In the genomic region with DNA sequence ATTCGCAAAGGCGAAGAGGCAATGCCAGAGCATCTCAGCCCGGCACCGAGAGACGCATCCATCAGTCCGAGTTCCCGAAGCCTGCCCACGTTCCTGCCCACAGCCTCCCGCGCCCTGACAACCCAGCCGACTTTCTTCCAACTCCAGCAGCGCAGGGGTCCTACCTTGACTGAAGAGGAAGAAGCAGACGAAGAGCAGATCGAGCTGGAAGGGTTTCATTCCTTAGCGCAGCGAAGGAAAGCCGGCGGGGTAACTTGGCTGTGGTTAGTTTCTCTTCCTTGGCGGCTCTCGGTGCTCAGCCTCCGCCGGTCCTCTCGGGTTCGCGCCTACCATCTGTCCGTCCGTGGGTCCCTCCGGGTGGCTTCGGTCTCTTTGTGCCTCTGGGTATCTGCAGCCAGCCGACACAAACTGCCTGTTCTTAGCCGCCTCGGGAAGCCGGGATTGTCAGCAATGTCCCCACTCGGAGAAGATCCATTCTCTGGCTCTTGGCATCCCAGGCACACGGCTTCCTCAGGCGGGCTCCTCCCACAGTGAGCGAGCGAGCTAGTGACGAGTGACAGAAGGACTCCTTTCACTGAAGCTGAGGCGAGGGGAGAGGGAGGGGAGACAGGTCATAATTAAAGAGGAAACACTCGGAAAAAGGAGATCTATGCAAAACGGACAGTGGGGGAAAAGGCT, we compare ENCODE assay signal across 9 cellular contexts. TPM values are rescaled to one million over a fixed set of nuclear protein-coding genes. Genes with fewer than 3 reads are reported as not detected.
DNase-seq lines count a peak whose midpoint lies in the region; ATAC-seq and TF ChIP-seq lines count a peak whose summit lies in the region.
"Had no signal": no experiment of that assay in that cellular context is flagged by ENCODE, and none has a peak within 500 bp of the region (broad histone marks: within the 10 kb centered on the region; RNA-seq: fewer than 3 reads in every experiment).

Gene KIRREL3, minus strand, starts transcription at position 480 of the 678 bp plus-strand sequence.

- no peaks in the 10 kb centered on the region for H3K36me3 ChIP-seq in HEK293 (ENCODE audit: control insufficient read depth in 2 of 2, insufficient read depth in 1 of 2, low read length in 2 of 2)
- no peaks in the 10 kb centered on the region for H3K36me3 ChIP-seq in skeletal muscle tissue (ENCODE audit: control insufficient read depth in 3 of 3, insufficient read depth in 3 of 3, low read length in 3 of 3)
- H3K36me3 ChIP-seq in Peyer's patch, result no peaks in the 10 kb centered on the region

- H3K4me1 ChIP-seq in HEK293 (ENCODE audit: control insufficient read depth, insufficient read depth, low read length), result no peaks in the 10 kb centered on the region
- peaks cover 2 to 11% (median 7%) of the 10 kb centered on the region in 3 donors for H3K4me1 ChIP-seq in skeletal muscle tissue (ENCODE audit: control insufficient read depth in 3 of 3, insufficient read depth in 3 of 3, low read length in 3 of 3)
- no peaks in the 10 kb centered on the region for H3K4me1 ChIP-seq in Peyer's patch

- H3K9me3 ChIP-seq in HEK293 (ENCODE audit: control insufficient read depth, insufficient read depth, low read depth, low read length) (no peaks in the 10 kb centered on the region), skeletal muscle tissue (ENCODE audit: control insufficient read depth in 3 of 3, low read length in 3 of 3) (no peaks in the 10 kb centered on the region), Peyer's patch (no peaks in the 10 kb centered on the region)

- DNase-seq in hippocampal formation (lab: John Stamatoyannopoulos, UW), result peak; percentile 71 to 75
- no peak for DNase-seq in T-helper 2 cell
- DNase-seq in stimulated activated CD8-positive, alpha-beta memory T cell treated with anti-CD3 and anti-CD28 coated beads, Interleukin-4, amount 100 ng/mL, for 48 hours, result no peak
- DNase-seq in Peyer's patch, result no peak

- no peak for TF ChIP-seq CTCF in HEK293 (tag by site-specific recombination; IDR thresholded peaks at IDR 0.05)
- no peak for TF ChIP-seq CTCF in WI38 (IDR thresholded peaks at IDR 0.05; ENCODE audit: low read depth, low read length)
- no peak for TF ChIP-seq CTCF in Peyer's patch (IDR thresholded peaks at IDR 0.05)

- TF ChIP-seq POLR2A in Peyer's patch (IDR thresholded peaks at IDR 0.05), result no peak

- H3K9ac ChIP-seq in skeletal muscle tissue (ENCODE audit: low read depth in 1 of 3, low read length in 3 of 3), result no peak within 1 kb of the TSS

- CTCF ChIA-PET in HEK293 (lab: Yijun Ruan, JAX), result interaction anchor here (1.0 kb wide), 1 partner anchor 9 kb away, joined by 5 read pairs; no protein-coding TSS in a partner anchor

- no peak within 1 kb of the TSS for H3K27ac ChIP-seq in HEK293 (ENCODE audit: extremely low read depth, low read depth, low read length)
- no peak within 1 kb of the TSS for H3K27ac ChIP-seq in skeletal muscle tissue (ENCODE audit: low read depth, low read length)
- no peak within 1 kb of the TSS for H3K27ac ChIP-seq in Peyer's patch

- no peak for ATAC-seq in GM18498 (IDR thresholded peaks at IDR 0.05; ENCODE audit: unreplicated experiment)

- H3K4me3 ChIP-seq in HEK293 (ENCODE audit: low read depth, low read length) (peak within 1 kb of the TSS; percentile 42), WI38 (ENCODE audit: low read depth, low read length) (peak within 1 kb of the TSS; percentile 73), skeletal muscle tissue (ENCODE audit: low read length in 3 of 3) (peak within 1 kb of the TSS; percentile 46 to 55 (median 52)), Peyer's patch (peak within 1 kb of the TSS in 2 of 4 donors; percentile 11 to 35)

- H3K27me3 ChIP-seq in skeletal muscle tissue (ENCODE audit: control insufficient read depth in 3 of 3, insufficient read depth in 3 of 3, low read length in 3 of 3) (peaks cover 60 to 76% (median 71%) of the 10 kb centered on the region in 3 donors), Peyer's patch (peaks cover 0 to 34% of the 10 kb centered on the region in 2 donors)

- POLR2A ChIA-PET in HEK293 (lab: Yijun Ruan, JAX), result no interaction called here

TF ChIP-seq in HEK293, 187 proteins besides CTCF, POLR2A, EP300 and RAD21 (continues in another document):
- TF ChIP-seq, protein P1, sequence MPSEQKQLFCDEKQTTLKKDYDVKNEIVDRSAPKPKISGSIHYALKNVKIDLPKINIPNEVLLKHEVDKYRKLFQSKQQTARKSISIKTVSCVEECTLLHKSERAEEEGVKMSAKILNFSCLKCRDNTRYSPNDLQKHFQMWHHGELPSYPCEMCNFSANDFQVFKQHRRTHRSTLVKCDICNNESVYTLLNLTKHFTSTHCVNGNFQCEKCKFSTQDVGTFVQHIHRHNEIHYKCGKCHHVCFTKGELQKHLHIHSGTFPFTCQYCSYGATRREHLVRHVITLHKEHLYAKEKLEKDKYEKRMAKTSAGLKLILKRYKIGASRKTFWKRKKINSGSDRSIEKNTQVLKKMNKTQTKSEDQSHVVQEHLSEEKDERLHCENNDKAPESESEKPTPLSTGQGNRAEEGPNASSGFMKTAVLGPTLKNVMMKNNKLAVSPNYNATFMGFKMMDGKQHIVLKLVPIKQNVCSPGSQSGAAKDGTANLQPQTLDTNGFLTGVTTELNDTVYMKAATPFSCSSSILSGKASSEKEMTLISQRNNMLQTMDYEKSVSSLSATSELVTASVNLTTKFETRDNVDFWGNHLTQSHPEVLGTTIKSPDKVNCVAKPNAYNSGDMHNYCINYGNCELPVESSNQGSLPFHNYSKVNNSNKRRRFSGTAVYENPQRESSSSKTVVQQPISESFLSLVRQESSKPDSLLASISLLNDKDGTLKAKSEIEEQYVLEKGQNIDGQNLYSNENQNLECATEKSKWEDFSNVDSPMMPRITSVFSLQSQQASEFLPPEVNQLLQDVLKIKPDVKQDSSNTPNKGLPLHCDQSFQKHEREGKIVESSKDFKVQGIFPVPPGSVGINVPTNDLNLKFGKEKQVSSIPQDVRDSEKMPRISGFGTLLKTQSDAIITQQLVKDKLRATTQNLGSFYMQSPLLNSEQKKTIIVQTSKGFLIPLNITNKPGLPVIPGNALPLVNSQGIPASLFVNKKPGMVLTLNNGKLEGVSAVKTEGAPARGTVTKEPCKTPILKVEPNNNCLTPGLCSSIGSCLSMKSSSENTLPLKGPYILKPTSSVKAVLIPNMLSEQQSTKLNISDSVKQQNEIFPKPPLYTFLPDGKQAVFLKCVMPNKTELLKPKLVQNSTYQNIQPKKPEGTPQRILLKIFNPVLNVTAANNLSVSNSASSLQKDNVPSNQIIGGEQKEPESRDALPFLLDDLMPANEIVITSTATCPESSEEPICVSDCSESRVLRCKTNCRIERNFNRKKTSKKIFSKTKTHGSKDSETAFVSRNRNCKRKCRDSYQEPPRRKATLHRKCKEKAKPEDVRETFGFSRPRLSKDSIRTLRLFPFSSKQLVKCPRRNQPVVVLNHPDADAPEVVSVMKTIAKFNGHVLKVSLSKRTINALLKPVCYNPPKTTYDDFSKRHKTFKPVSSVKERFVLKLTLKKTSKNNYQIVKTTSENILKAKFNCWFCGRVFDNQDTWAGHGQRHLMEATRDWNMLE (tag by site-specific recombination; conservative IDR thresholded peaks at IDR 0.05; ENCODE audit: low read depth), result no peak
- TF ChIP-seq ATF2 (tag by site-specific recombination; IDR thresholded peaks at IDR 0.05; ENCODE audit: low read depth) (no peak), ZNF747 (tag by site-specific recombination; IDR thresholded peaks at IDR 0.05) (no peak), ZNF670 (tag by site-specific recombination; IDR thresholded peaks at IDR 0.05; ENCODE audit: low read depth) (no peak), YY2 (tag by site-specific recombination; IDR thresholded peaks at IDR 0.05) (no peak), SP2 (tag by site-specific recombination; IDR thresholded peaks at IDR 0.05) (no peak), ZNF488 (tag by site-specific recombination; IDR thresholded peaks at IDR 0.05) (no peak), ZNF239 (tag by site-specific recombination; IDR thresholded peaks at IDR 0.05) (no peak), ZNF223 (tag by site-specific recombination; IDR thresholded peaks at IDR 0.05) (no peak), ZNF548 (tag by site-specific recombination; IDR thresholded peaks at IDR 0.05) (no peak), ZNF18 (tag by site-specific recombination; IDR thresholded peaks at IDR 0.05) (no peak), ZNF423 (tag by site-specific recombination; IDR thresholded peaks at IDR 0.05) (no peak)

RNA-seq across cellular contexts. Expression of gene KIRREL3, which starts in this region (rescaled TPM):
- total RNA-seq in skeletal muscle tissue (under 0.01 TPM), Peyer's patch (under 1 TPM in 1 of 4 donors, not detected in 3; 0.83 TPM)
- total RNA-seq: T-helper 2 cell treated with Interferon-gamma antibody and Interleukin-4, amounts not matched to agents 100 ng/mL and 5 ng/mL, for 36 hours had no signal

Comparison
In these comparisons a context has a peak if more than half of its experiments do, and no peak if none do; other contexts are left out.
1. DNase-seq: peak in hippocampal formation (2 of 2); none in T-helper 2 cell (0 of 5), stimulated activated CD8-positive, alpha-beta memory T cell treated with anti-CD3 and anti-CD28 coated beads, Interleukin-4, amount 100 ng/mL, for 48 hours (single experiment) and Peyer's patch (0 of 3).